In the genomic region with DNA sequence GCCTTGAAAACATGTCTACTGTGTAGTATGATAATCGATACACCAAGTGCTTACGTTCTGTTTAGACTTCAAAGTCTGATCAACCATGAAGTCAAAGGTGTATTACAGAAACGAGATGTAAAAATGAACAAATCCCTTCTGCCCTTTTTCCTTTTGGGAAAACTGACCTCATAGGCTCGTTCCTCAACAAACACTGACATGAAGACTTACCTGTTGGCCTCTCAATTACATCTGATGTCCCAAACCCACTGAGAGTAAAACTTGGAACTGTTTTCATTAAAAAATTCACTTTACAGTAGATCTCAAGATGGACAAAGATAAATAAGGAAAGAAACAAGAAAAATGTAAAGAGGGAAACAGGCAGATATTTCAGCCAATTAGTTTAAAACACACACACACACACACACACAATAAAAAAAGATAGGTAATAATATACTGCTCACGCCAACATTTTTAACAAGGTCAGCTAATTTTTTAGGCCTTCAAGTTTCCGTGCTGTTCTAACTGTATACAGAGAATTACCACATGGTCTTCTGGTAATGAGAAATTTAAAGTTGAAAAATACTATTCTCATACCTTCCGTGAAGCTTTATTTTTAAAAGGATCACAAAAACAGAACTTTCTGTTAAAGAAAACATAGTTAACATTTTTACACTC, we compare ENCODE assay signal across 8 cellular contexts. TPM values are rescaled to one million over a fixed set of nuclear protein-coding genes. Genes with fewer than 3 reads are reported as not detected.
DNase-seq lines count a peak whose midpoint lies in the region; ATAC-seq and TF ChIP-seq lines count a peak whose summit lies in the region.

No MANE protein-coding gene starts in this region.

- H3K9me3 ChIP-seq in adipocyte (ENCODE audit: control insufficient read depth, low read length) = no peaks in the 10 kb centered on the region

- no peaks in the 10 kb centered on the region for H3K9me3 Mint-ChIP-seq in mesothelial cell of epicardium

- no peak for TF ChIP-seq POLR2A in erythroblast (IDR thresholded peaks at IDR 0.05; ENCODE audit: low read length)

- no peak for ATAC-seq in HG03108 (IDR thresholded peaks at IDR 0.05; ENCODE audit: unreplicated experiment)

- H3K4me1 ChIP-seq in adipocyte (ENCODE audit: control insufficient read depth, insufficient read depth, low read length) = peaks cover 22% of the 10 kb centered on the region

- H3K36me3 Mint-ChIP-seq in mesothelial cell of epicardium = peaks cover 37% of the 10 kb centered on the region

- CTCF ChIA-PET in BJ (lab: Yijun Ruan, JAX) = interaction anchor here (1.7 to 2.4 kb wide), 3 partner anchors 27 to 41 kb away, joined by 4 to 7 read pairs (median 5); no protein-coding TSS in a partner anchor

- POLR2A ChIA-PET in BJ (lab: Charles Lee) = interaction anchor here (0.6 kb wide), 1 partner anchor 98 kb away, joined by 3 read pairs; no protein-coding TSS in a partner anchor

- H3K27ac Mint-ChIP-seq in mesothelial cell of epicardium = peak overlapping the region; percentile 87

- peak overlapping the region; percentile 81 for H3K27ac ChIP-seq in HL-60 (replicated peaks)

- H3K4me3 ChIP-seq in BJ (ENCODE audit: low read depth, low read length) (peak overlapping the region; percentile 1; the same call in 1 of the 2 replicates), HL-60 (replicated peaks; ENCODE audit: insufficient read depth, low read length) (peak overlapping the region; percentile 79), adipocyte (ENCODE audit: low read length) (peak overlapping the region; percentile 96)

- H3K9ac ChIP-seq in adipocyte (ENCODE audit: low read length) = peak overlapping the region; percentile 92

- TF ChIP-seq CTCF in BJ (IDR thresholded peaks at IDR 0.05; ENCODE audit: insufficient read depth, low read depth, low read length) (no peak), HL-60 (IDR thresholded peaks at IDR 0.05; ENCODE audit: insufficient read depth, low read length) (no peak), mesothelial cell of epicardium (IDR thresholded peaks at IDR 0.05; ENCODE audit: unreplicated experiment) (no peak)

- H3K27me3 Mint-ChIP-seq in mesothelial cell of epicardium (ENCODE audit: low read depth) = no peaks in the 10 kb centered on the region

- H3K36me3 ChIP-seq in BJ (ENCODE audit: control insufficient read depth, insufficient read depth, low read length) = peaks cover 10% of the 10 kb centered on the region
- H3K36me3 ChIP-seq in adipocyte (ENCODE audit: control insufficient read depth, insufficient read depth, low read length, severe bottlenecking) = peaks cover 39% of the 10 kb centered on the region

- H3K27me3 ChIP-seq in BJ (ENCODE audit: control insufficient read depth, insufficient read depth, low read length) (no peaks in the 10 kb centered on the region), HL-60 (ENCODE audit: insufficient read depth, poor library complexity, severe bottlenecking) (no peaks in the 10 kb centered on the region), adipocyte (replicated peaks; ENCODE audit: control insufficient read depth, insufficient read depth, low read length) (no peaks in the 10 kb centered on the region)

- no peak for DNase-seq in BJ (ENCODE audit: low read depth)
- no peak for DNase-seq in HL-60 (ENCODE audit: low read depth in 1 of 2, low spot score in 1 of 2)
- no peak for DNase-seq in adipocyte (ENCODE audit: low read depth)
- no peak for DNase-seq in mesothelial cell of epicardium (ENCODE audit: low spot score in 2 of 2, unreplicated experiment in 2 of 2)
- no peak for DNase-seq in SK-N-DZ (ENCODE audit: low spot score)
- no peak for DNase-seq in erythroblast (lab: John Stamatoyannopoulos, UW)
- no peak for DNase-seq in NCI-H2196 (lab: John Stamatoyannopoulos, UW; ENCODE audit: unreplicated experiment)

- H3K4me1 Mint-ChIP-seq in mesothelial cell of epicardium = peaks cover 43% of the 10 kb centered on the region

- peak overlapping the region; percentile 88 for H3K4me3 Mint-ChIP-seq in mesothelial cell of epicardium

RNA-seq across cellular contexts. Expression of gene HMGN1, which starts 2.1 kb away (rescaled TPM):
- 56.6 and 164 TPM in 2 replicates for polyA plus RNA-seq in BJ (2011; rRNA removed)
- polyA minus RNA-seq in BJ (2011; rRNA and poly(A)+ RNA removed) = 25.8 and 27.1 TPM in 2 replicates
- 459 to 483 TPM (median 479 TPM) in 3 replicates for total RNA-seq in mesothelial cell of epicardium
- polyA plus RNA-seq in SK-N-DZ (2014; cell fraction: cytosol; rRNA removed) = 481 and 505 TPM in 2 replicates
- 596 and 634 TPM in 2 replicates for polyA plus RNA-seq in SK-N-DZ (2014; cell fraction: nucleus; rRNA removed)

RNA-seq across cellular contexts. Expression of gene BRWD1, which starts 33.4 kb away (rescaled TPM):
- 5.9 and 13.2 TPM in 2 replicates for polyA plus RNA-seq in BJ (2011; rRNA removed)
- polyA minus RNA-seq in BJ (2011; rRNA and poly(A)+ RNA removed) = 20.5 and 25.6 TPM in 2 replicates
- total RNA-seq in mesothelial cell of epicardium = 64.6 to 65.9 TPM (median 65.6 TPM) in 3 replicates
- polyA plus RNA-seq in SK-N-DZ (2014; cell fraction: cytosol; rRNA removed) = 19.1 and 20.5 TPM in 2 replicates
- 27.5 and 31.3 TPM in 2 replicates for polyA plus RNA-seq in SK-N-DZ (2014; cell fraction: nucleus; rRNA removed)

Comparison
In these comparisons a context has a peak if more than half of its experiments do, and no peak if none do; other contexts are left out.
1. H3K4me3 ChIP-seq: peak in every context shown above with its lines; median percentile 96 in adipocyte; 79 in HL-60; 1 in BJ.